ENCODE assay signal across 8 cellular contexts in genomic region chr10:31770307-31770902, GRCh38.
DNase-seq lines count a peak whose midpoint lies in the region; ATAC-seq, FAIRE-seq and TF ChIP-seq lines count a peak whose summit lies in the region.

No MANE protein-coding gene starts in this region.

- H3K36me3 Mint-ChIP-seq in osteocyte (ENCODE audit: unreplicated experiment) = no peaks in the 10 kb centered on the region

- no peaks in the 10 kb centered on the region for H3K9me3 ChIP-seq in endothelial cell of umbilical vein (replicated peaks; ENCODE audit: control insufficient read depth, insufficient read depth, low read length)

- H3K4me2 ChIP-seq in endothelial cell of umbilical vein (ENCODE audit: insufficient read depth, low read length) = no peak overlapping the region

- H2AFZ ChIP-seq in endothelial cell of umbilical vein (ENCODE audit: low read depth, low read length) = peak overlapping the region; percentile 70

- H3K27me3 ChIP-seq in endothelial cell of umbilical vein (ENCODE audit: control insufficient read depth in 2 of 2, insufficient read depth in 2 of 2, low read length in 2 of 2) = no peaks in the 10 kb centered on the region

- no peaks in the 10 kb centered on the region for H4K20me1 ChIP-seq in endothelial cell of umbilical vein (replicated peaks; ENCODE audit: control insufficient read depth, extremely low read depth, insufficient read depth, low read length)

- dilution Hi-C loops in endothelial cell of umbilical vein (cut with MboI; ENCODE audit: extremely low pct_ligation_motif_present, low sequenced_read_pairs) = no loop called here

- no peak overlapping the region for H3K4me3 ChIP-seq in endothelial cell of umbilical vein (replicated peaks in 1 of 3; ENCODE audit: insufficient read depth in 1 of 3, low read depth in 1 of 3, low read length in 3 of 3)

- H3K27ac ChIP-seq in endothelial cell of umbilical vein (ENCODE audit: insufficient read depth, low read depth, low read length) = no peak overlapping the region

- peak; percentile 11 for TF ChIP-seq CTCF in AG09319 (IDR thresholded peaks at IDR 0.05; ENCODE audit: low read depth, low read length)
- peak; percentile 84 to 86 for TF ChIP-seq CTCF in endothelial cell of umbilical vein (IDR thresholded peaks at IDR 0.05; ENCODE audit: extremely low read depth in 1 of 2, insufficient read depth in 1 of 2, low read depth in 1 of 2, low read length in 2 of 2)
- TF ChIP-seq CTCF in osteocyte (IDR thresholded peaks at IDR 0.05) = peak; percentile 60

- peak; percentile 55 for ATAC-seq in GM18873 (IDR thresholded peaks at IDR 0.05; ENCODE audit: low FRiP score, unreplicated experiment)
- ATAC-seq in HG03025 (IDR thresholded peaks at IDR 0.05; ENCODE audit: low FRiP score, unreplicated experiment) = no peak

- peaks cover 36% of the 10 kb centered on the region for H3K4me1 Mint-ChIP-seq in osteocyte (ENCODE audit: unreplicated experiment)

- no peak overlapping the region for H3K9ac ChIP-seq in endothelial cell of umbilical vein (replicated peaks; ENCODE audit: extremely low read depth, insufficient read depth, low read length)

- no peaks in the 10 kb centered on the region for H3K36me3 ChIP-seq in endothelial cell of umbilical vein (ENCODE audit: control insufficient read depth in 2 of 2, extremely low read depth in 1 of 2, insufficient read depth in 2 of 2, low read length in 2 of 2)

- no peak for TF ChIP-seq POLR2A in endothelial cell of umbilical vein (IDR thresholded peaks at IDR 0.05; ENCODE audit: low read depth, low read length)

- no peak overlapping the region for H3K4me3 Mint-ChIP-seq in osteocyte (ENCODE audit: unreplicated experiment)

- peak; percentile 85 for FAIRE-seq in endothelial cell of umbilical vein (lab: Jason Lieb, UNC)

- H3K4me1 ChIP-seq in endothelial cell of umbilical vein (ENCODE audit: control insufficient read depth, extremely low read depth, insufficient read depth, low read length) = peaks cover 7% of the 10 kb centered on the region

- peaks cover 2% of the 10 kb centered on the region for H3K9me3 Mint-ChIP-seq in osteocyte (ENCODE audit: unreplicated experiment)

- intact Hi-C loops in endothelial cell of umbilical vein (cut with micrococcal nuclease) = no loop called here

- H3K79me2 ChIP-seq in endothelial cell of umbilical vein (ENCODE audit: control insufficient read depth, insufficient read depth, low read length) = no peaks in the 10 kb centered on the region

- H3K27me3 Mint-ChIP-seq in osteocyte (ENCODE audit: unreplicated experiment) = no peaks in the 10 kb centered on the region

- no peak overlapping the region for H3K27ac Mint-ChIP-seq in osteocyte (ENCODE audit: unreplicated experiment)

- POLR2A ChIA-PET in endothelial cell of umbilical vein (lab: Charles Lee) = interaction anchor here (1.1 kb wide), 1 partner anchor 10 kb away, joined by 4 read pairs; no protein-coding TSS in a partner anchor

- BruUV-seq in endothelial cell of umbilical vein (replicated peaks; lab: Mats Ljungman, UMichigan) = no TSS peak

- DNase-seq in AG09319 (ENCODE audit: extremely low read depth, low read depth) (no peak), KG1 (lab: John Stamatoyannopoulos, UW) (peak; percentile 43), endothelial cell of umbilical vein (ENCODE audit: low read depth, low spot score) (peak; percentile 71), osteocyte (ENCODE audit: extremely low spot score, unreplicated experiment) (no peak), NCI-H226 (no peak)
- DNase-seq in activated CD4-positive, alpha-beta T cell treated with anti-CD3 and anti-CD28 coated beads, Interleukin-2, amount 50 U/mL, for 48 hours = peak; percentile 62 to 65

- CTCF ChIA-PET in endothelial cell of umbilical vein (lab: Charles Lee) = interaction anchor here (0.6 to 2.8 kb wide), 45 partner anchors 10 to 1085 kb away, joined by 3 to 30 read pairs (median 4); partner anchors contain the start of gene ZNF438

- no peaks in the 10 kb centered on the region for H3K9me1 ChIP-seq in endothelial cell of umbilical vein (replicated peaks; ENCODE audit: control insufficient read depth, extremely low read depth, insufficient read depth, low read length)

TF ChIP-seq in endothelial cell of umbilical vein, 7 proteins besides CTCF, POLR2A, EP300 and RAD21:
- TF ChIP-seq MYC (IDR thresholded peaks at IDR 0.05; ENCODE audit: low read depth, low read length) = no peak
- no peak for TF ChIP-seq POLR2AphosphoS5 (IDR thresholded peaks at IDR 0.05; ENCODE audit: insufficient read depth, low read depth, low read length)
- TF ChIP-seq FOS (IDR thresholded peaks at IDR 0.05; ENCODE audit: borderline replicate concordance, insufficient read depth, low read length) = no peak
- TF ChIP-seq MAX (IDR thresholded peaks at IDR 0.05; ENCODE audit: insufficient read depth, insufficient read length) = no peak
- TF ChIP-seq EZH2 (IDR thresholded peaks at IDR 0.05; ENCODE audit: borderline replicate concordance, low read depth, low read length, severe bottlenecking) = no peak
- TF ChIP-seq JUN (IDR thresholded peaks at IDR 0.05; ENCODE audit: borderline replicate concordance, insufficient read depth, insufficient read length, low read depth) = no peak
- TF ChIP-seq GATA2 (IDR thresholded peaks at IDR 0.05; ENCODE audit: insufficient read depth, insufficient read length, low read depth, low read length) = no peak

Comparison
In these comparisons a context has a peak if more than half of its experiments do, and no peak if none do; other contexts are left out.
1. DNase-seq: peak in KG1 (single experiment), activated CD4-positive, alpha-beta T cell treated with anti-CD3 and anti-CD28 coated beads, Interleukin-2, amount 50 U/mL, for 48 hours (2 of 2) and endothelial cell of umbilical vein (single experiment); none in AG09319 (single experiment), osteocyte (single experiment) and NCI-H226 (single experiment).
2. CTCF ChIP-seq: peak in every context shown above with its lines; median percentile 85 in endothelial cell of umbilical vein; 60 in osteocyte; 11 in AG09319.